Comparison of ENCODE assay signal across 20 cellular contexts in genomic region chr7:27905951-27906350, GRCh38.
"Had no signal": no experiment of that assay in that cellular context is flagged by ENCODE, and none has a peak within 500 bp of the region (broad histone marks: within the 10 kb centered on the region; RNA-seq: fewer than 3 reads in every experiment).

No MANE protein-coding gene starts in this region.

- H3K9me3 ChIP-seq: adrenal gland, sigmoid colon, thoracic aorta, upper lobe of left lung had no signal

- H3K4me3 ChIP-seq: adrenal gland, hepatocyte, sigmoid colon, smooth muscle cell, thoracic aorta, upper lobe of left lung had no signal

- DNase-seq: activated CD4-positive, alpha-beta T cell treated with anti-CD3 and anti-CD28 coated beads for 36 hours; activated CD4-positive, alpha-beta T cell treated with anti-CD3 and anti-CD28 coated beads, Interleukin-2, amount 50 U/mL, for 4 hours; activated CD8-positive, alpha-beta memory T cell treated with anti-CD3 and anti-CD28 coated beads for 24 hours; activated CD8-positive, alpha-beta memory T cell treated with anti-CD3 and anti-CD28 coated beads, Interleukin-2, amount 50 U/mL, for 4 hours; activated naive CD4-positive, alpha-beta T cell; activated T-cell treated with anti-CD3 and anti-CD28 coated beads, Interleukin-2, amount 50 U/mL, for 24 hours; adrenal gland; central memory CD4-positive, alpha-beta T cell; dermis blood vessel endothelial cell; effector memory CD4-positive, alpha-beta T cell; glutamatergic neuron; left cardiac atrium; sigmoid colon; stimulated activated CD4-positive, alpha-beta T cell treated with anti-CD3 and anti-CD28 coated beads, Interleukin-15, amount 100 ng/mL, for 24 hours; stimulated activated naive B cell treated with anti-CD40 and anti-IgM and Interleukin-4, amounts not matched to agents 10 μg/mL and 1 μg/mL and 100 μg/mL, for 72 hours; T-helper 1 cell; upper lobe of left lung had no signal

- H3K27me3 ChIP-seq: adrenal gland, hepatocyte, sigmoid colon, upper lobe of left lung had no signal

- H3K27ac ChIP-seq: adrenal gland, hepatocyte, sigmoid colon, thoracic aorta, upper lobe of left lung had no signal

- H2AFZ ChIP-seq: hepatocyte had no signal

- H3K79me2 ChIP-seq: hepatocyte had no signal

- H3K4me2 ChIP-seq: hepatocyte, smooth muscle cell had no signal

- H3K36me3 ChIP-seq: adrenal gland, sigmoid colon, thoracic aorta, upper lobe of left lung had no signal
